In genomic region chr3:22779737-22780136, GRCh38 we compare ENCODE assay signal across 24 cellular contexts.
"Had no signal": no experiment of that assay in that cellular context is flagged by ENCODE, and none has a peak within 500 bp of the region (broad histone marks: within the 10 kb centered on the region; RNA-seq: fewer than 3 reads in every experiment).

No MANE protein-coding gene starts in this region.

- H3K27ac ChIP-seq: colonic mucosa, ovary, sigmoid colon, spleen, thoracic aorta, upper lobe of right lung had no signal

- H3K4me3 ChIP-seq: colonic mucosa, ovary, sigmoid colon, spleen, thoracic aorta, upper lobe of right lung had no signal

- H3K36me3 ChIP-seq: colonic mucosa, ovary, sigmoid colon, spleen, thoracic aorta, upper lobe of right lung had no signal

- H3K27ac Mint-ChIP-seq: activated CD8-positive, alpha-beta T cell treated with anti-CD3 and anti-CD28 coated beads for 36 hours; activated naive CD8-positive, alpha-beta T cell treated with anti-CD3 and anti-CD28 coated beads, Interleukin-2, amount 10 ng/mL, durations not matched to agents 7 days and 5 days; activated T-helper 17 cell treated with anti-CD3 and anti-CD28 coated beads, Interleukin-2, amount 50 U/mL, for 72 hours; endodermal cell; naive thymus-derived CD8-positive, alpha-beta T cell; stimulated activated naive B cell treated with anti-CD40 and anti-IgM and Interleukin-4, amounts not matched to agents 10 μg/mL and 1 μg/mL and 100 μg/mL, for 72 hours had no signal

- ATAC-seq: activated CD8-positive, alpha-beta T cell treated with anti-CD3 and anti-CD28 coated beads for 36 hours; activated T-helper 17 cell treated with anti-CD3 and anti-CD28 coated beads, Interleukin-2, amount 50 U/mL, for 72 hours; naive thymus-derived CD8-positive, alpha-beta T cell; stimulated activated naive B cell treated with anti-CD40 and anti-IgM and Interleukin-4, amounts not matched to agents 10 μg/mL and 1 μg/mL and 100 μg/mL, for 72 hours; upper lobe of right lung had no signal

- H3K4me3 Mint-ChIP-seq: activated CD8-positive, alpha-beta T cell treated with anti-CD3 and anti-CD28 coated beads for 36 hours; activated naive CD8-positive, alpha-beta T cell treated with anti-CD3 and anti-CD28 coated beads, Interleukin-2, amount 10 ng/mL, durations not matched to agents 7 days and 5 days; activated T-helper 17 cell treated with anti-CD3 and anti-CD28 coated beads, Interleukin-2, amount 50 U/mL, for 72 hours; central memory CD8-positive, alpha-beta T cell; endodermal cell; naive thymus-derived CD8-positive, alpha-beta T cell; stimulated activated naive B cell treated with anti-CD40 and anti-IgM and Interleukin-4, amounts not matched to agents 10 μg/mL and 1 μg/mL and 100 μg/mL, for 72 hours had no signal

- H3K27me3 ChIP-seq: colonic mucosa, ovary, sigmoid colon, spleen, upper lobe of right lung had no signal

- H3K4me1 ChIP-seq: colonic mucosa, sigmoid colon, spleen, upper lobe of right lung had no signal

- DNase-seq: activated CD4-positive, alpha-beta T cell treated with anti-CD3 and anti-CD28 coated beads for 48 hours; activated CD4-positive, CD25-positive, alpha-beta regulatory T cell; activated CD8-positive, alpha-beta T cell treated with anti-CD3 and anti-CD28 coated beads for 36 hours; activated naive CD4-positive, alpha-beta T cell treated with Interleukin-2 at 50 U/mL for 16 hours; activated naive CD8-positive, alpha-beta T cell treated with anti-CD3 and anti-CD28 coated beads, Interleukin-2, amount 10 ng/mL, durations not matched to agents 7 days and 5 days; activated T-cell treated with anti-CD3 and anti-CD28 coated beads, Interleukin-2, amount 50 U/mL, for 1 hour; amygdala; colonic mucosa; endodermal cell; erythroblast; foreskin melanocyte; mesenchymal stem cell; naive thymus-derived CD8-positive, alpha-beta T cell; ovary; sigmoid colon; spleen; stimulated activated CD4-positive, alpha-beta T cell treated with anti-CD3 and anti-CD28 coated beads, Interleukin-4, amount 100 ng/mL, for 4 hours; stimulated activated naive B cell treated with anti-CD40 and anti-IgM and Interleukin-4, amounts not matched to agents 10 μg/mL and 1 μg/mL and 100 μg/mL, for 72 hours; SW 1271; T-helper 2 cell; upper lobe of right lung had no signal

- H3K4me1 Mint-ChIP-seq: activated naive CD8-positive, alpha-beta T cell treated with anti-CD3 and anti-CD28 coated beads, Interleukin-2, amount 10 ng/mL, durations not matched to agents 7 days and 5 days; activated T-helper 17 cell treated with anti-CD3 and anti-CD28 coated beads, Interleukin-2, amount 50 U/mL, for 72 hours; central memory CD8-positive, alpha-beta T cell; endodermal cell; naive thymus-derived CD8-positive, alpha-beta T cell; stimulated activated naive B cell treated with anti-CD40 and anti-IgM and Interleukin-4, amounts not matched to agents 10 μg/mL and 1 μg/mL and 100 μg/mL, for 72 hours had no signal

- H3K27me3 Mint-ChIP-seq: activated CD8-positive, alpha-beta T cell treated with anti-CD3 and anti-CD28 coated beads for 36 hours; activated naive CD8-positive, alpha-beta T cell treated with anti-CD3 and anti-CD28 coated beads, Interleukin-2, amount 10 ng/mL, durations not matched to agents 7 days and 5 days; activated T-helper 17 cell treated with anti-CD3 and anti-CD28 coated beads, Interleukin-2, amount 50 U/mL, for 72 hours; central memory CD8-positive, alpha-beta T cell had no signal

- H3K36me3 Mint-ChIP-seq: activated naive CD8-positive, alpha-beta T cell treated with anti-CD3 and anti-CD28 coated beads, Interleukin-2, amount 10 ng/mL, durations not matched to agents 7 days and 5 days had no signal

- H3K9me3 ChIP-seq: colonic mucosa, ovary, thoracic aorta, upper lobe of right lung had no signal
